1 cellular context compared by ENCODE assay signal in the genomic region with DNA sequence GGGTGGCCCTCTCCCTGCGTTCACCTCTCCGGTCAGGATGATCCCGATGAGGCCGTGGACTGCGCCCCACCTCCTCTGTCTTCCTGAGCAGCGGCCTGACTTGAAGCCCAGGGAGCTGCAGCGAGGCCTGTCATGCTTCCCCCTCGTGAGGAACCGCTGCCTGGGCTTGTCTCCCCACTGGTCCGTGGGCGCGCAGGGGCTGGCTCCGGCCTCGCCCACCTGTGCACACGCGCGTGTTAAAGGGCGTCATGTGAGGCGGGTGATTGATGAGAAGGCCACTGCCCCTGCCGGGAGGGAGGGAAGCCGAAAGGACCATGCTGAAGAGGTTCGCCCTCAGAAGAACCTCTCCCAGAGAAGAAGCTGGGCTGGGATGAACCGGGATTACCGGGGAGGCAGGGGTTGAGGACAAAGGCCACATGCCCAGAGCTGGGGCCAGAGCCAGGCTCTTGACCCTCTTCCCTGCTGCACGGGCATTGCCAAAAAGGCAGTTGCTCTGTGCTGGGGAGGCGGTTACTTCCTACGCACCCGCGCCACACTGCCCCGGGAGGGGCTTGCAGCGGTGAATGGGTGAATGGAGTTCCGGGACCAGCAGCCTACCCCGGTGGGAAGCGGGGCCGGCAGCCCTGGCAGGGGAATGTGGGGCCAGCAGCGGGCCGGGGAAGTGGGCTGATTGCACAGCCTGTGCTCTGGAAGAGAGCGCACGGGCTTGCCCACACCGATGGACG.
TF ChIP-seq lines count a peak whose summit lies in the region.

No MANE protein-coding gene starts in this region.

TF ChIP-seq in K562, 482 proteins besides CTCF, POLR2A, EP300 and RAD21 (continued from another document):
- TF ChIP-seq, protein P1, sequence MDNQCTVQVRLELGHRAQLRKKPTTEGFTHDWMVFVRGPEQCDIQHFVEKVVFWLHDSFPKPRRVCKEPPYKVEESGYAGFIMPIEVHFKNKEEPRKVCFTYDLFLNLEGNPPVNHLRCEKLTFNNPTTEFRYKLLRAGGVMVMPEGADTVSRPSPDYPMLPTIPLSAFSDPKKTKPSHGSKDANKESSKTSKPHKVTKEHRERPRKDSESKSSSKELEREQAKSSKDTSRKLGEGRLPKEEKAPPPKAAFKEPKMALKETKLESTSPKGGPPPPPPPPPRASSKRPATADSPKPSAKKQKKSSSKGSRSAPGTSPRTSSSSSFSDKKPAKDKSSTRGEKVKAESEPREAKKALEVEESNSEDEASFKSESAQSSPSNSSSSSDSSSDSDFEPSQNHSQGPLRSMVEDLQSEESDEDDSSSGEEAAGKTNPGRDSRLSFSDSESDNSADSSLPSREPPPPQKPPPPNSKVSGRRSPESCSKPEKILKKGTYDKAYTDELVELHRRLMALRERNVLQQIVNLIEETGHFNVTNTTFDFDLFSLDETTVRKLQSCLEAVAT (IDR thresholded peaks at IDR 0.05) = 0 out of 4 replicates have a peak, but pooled peaks of 1 of the 2 experiments have one; percentile 43
- TF ChIP-seq BHLHE40 (IDR thresholded peaks at IDR 0.05; ENCODE audit: low read length) (peak; percentile 21; the same call in 1 of the 2 replicates), TAL1 (IDR thresholded peaks at IDR 0.05) (no peak), ZNF583 (CRISPR knock-in tag; IDR thresholded peaks at IDR 0.05) (peak; percentile 62; the same call in 1 of the 2 replicates), KDM1A (IDR thresholded peaks at IDR 0.05) (no peak), EGR1 (conservative IDR thresholded peaks at IDR 0.05) (peak; percentile 16; the same call in 1 of the 2 replicates)
- TF ChIP-seq, protein P2, sequence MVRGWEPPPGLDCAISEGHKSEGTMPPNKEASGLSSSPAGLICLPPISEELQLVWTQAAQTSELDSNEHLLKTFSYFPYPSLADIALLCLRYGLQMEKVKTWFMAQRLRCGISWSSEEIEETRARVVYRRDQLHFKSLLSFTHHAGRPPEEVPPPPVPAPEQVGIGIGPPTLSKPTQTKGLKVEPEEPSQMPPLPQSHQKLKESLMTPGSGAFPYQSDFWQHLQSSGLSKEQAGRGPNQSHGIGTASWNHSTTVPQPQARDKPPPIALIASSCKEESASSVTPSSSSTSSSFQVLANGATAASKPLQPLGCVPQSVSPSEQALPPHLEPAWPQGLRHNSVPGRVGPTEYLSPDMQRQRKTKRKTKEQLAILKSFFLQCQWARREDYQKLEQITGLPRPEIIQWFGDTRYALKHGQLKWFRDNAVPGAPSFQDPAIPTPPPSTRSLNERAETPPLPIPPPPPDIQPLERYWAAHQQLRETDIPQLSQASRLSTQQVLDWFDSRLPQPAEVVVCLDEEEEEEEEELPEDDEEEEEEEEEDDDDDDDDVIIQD (CRISPR knock-in tag; IDR thresholded peaks at IDR 0.05) = no peak
TF ChIP-seq in K562: peak in this region for 5.
